Comparison of ENCODE assay signal across 10 cellular contexts in genomic region chr6:3337521-3338350, GRCh38.
DNase-seq lines count a peak whose midpoint lies in the region; ATAC-seq and TF ChIP-seq lines count a peak whose summit lies in the region.
"Had no signal": no experiment of that assay in that cellular context is flagged by ENCODE, and none has a peak within 500 bp of the region (broad histone marks: within the 10 kb centered on the region; RNA-seq: fewer than 3 reads in every experiment).

No MANE protein-coding gene starts in this region.

- TF ChIP-seq CTCF in Panc1 (IDR thresholded peaks at IDR 0.05), result no peak
- no peak for TF ChIP-seq CTCF in fibroblast of villous mesenchyme (IDR thresholded peaks at IDR 0.05; ENCODE audit: insufficient read depth, low read depth, low read length)
- no peak for TF ChIP-seq CTCF in tibial nerve (IDR thresholded peaks at IDR 0.05)

- H3K27ac ChIP-seq in Panc1 (ENCODE audit: low read length) (no peak overlapping the region), tibial nerve (peak overlapping the region in 3 of 4 donors; percentile 25 to 90 (median 30))

- intact Hi-C loops in Panc1 (cut with micrococcal nuclease; ENCODE audit: unreplicated experiment), result no loop called here

- ATAC-seq in Panc1, result peak; percentile 33; the same call in 1 of the 2 replicates

- DNase-seq in SKM-1 treated with dmso at 0.1 percent for 144 hours (lab: John Stamatoyannopoulos, UW; ENCODE audit: unreplicated experiment) (peak; percentile 15), SKM-1 (lab: John Stamatoyannopoulos, UW; ENCODE audit: unreplicated experiment) (no peak), Panc1 (ENCODE audit: low read depth, low spot score) (no peak), fibroblast of villous mesenchyme (ENCODE audit: low read depth) (peak; percentile 16), tibial nerve (ENCODE audit: low spot score in 2 of 2) (no peak), NCI-H345 (lab: John Stamatoyannopoulos, UW) (no peak), NCI-H1105 treated with DMSO at 0.1 percent for 48 hours (lab: John Stamatoyannopoulos, UW) (no peak), cerebellar nuclear complex (lab: John Stamatoyannopoulos, UW) (no peak)
- DNase-seq: retina, thyroid gland had no signal

- in situ Hi-C loops in Panc1 (cut with HindIII; ENCODE audit: low pct_unique_long_range_greater_than_20kb, low sequenced_read_pairs), result no loop called here

- no peak for TF ChIP-seq POLR2A in tibial nerve (IDR thresholded peaks at IDR 0.05)

- POLR2A ChIA-PET in Panc1 (lab: Charles Lee), result no interaction called here

- WGBS in tibial nerve, 2 donors, result 70 to 71% methylated on average over 15 of the region's 15 CpGs

- no TSS peak for BruUV-seq in Panc1 (replicated peaks; lab: Mats Ljungman, UMichigan)

- CTCF ChIA-PET in Panc1 (lab: Charles Lee), result no interaction called here

- TF ChIP-seq EP300 in tibial nerve (IDR thresholded peaks at IDR 0.05), result peak in 1 of 2 donors; percentile 8

- H3K4me3 ChIP-seq in Panc1 (ENCODE audit: low read depth in 2 of 2, low read length in 2 of 2) (no peak overlapping the region), fibroblast of villous mesenchyme (ENCODE audit: low read depth, low read length) (no peak overlapping the region), tibial nerve (no peak overlapping the region)
- H3K4me3 ChIP-seq: thyroid gland had no signal

- H3K4me1 ChIP-seq in Panc1 (ENCODE audit: control insufficient read depth, insufficient read depth, low read length) (0 out of 2 replicates have a peak, but pooled peaks cover 4% of the 10 kb centered on the region), tibial nerve (peaks cover 0 to 59% (median 28%) of the 10 kb centered on the region in 4 donors)

- no peaks in the 10 kb centered on the region for H3K9me3 ChIP-seq in Panc1 (ENCODE audit: control insufficient read depth, insufficient read depth, low read depth, low read length)
- no peaks in the 10 kb centered on the region for H3K9me3 ChIP-seq in tibial nerve
- H3K9me3 ChIP-seq: thyroid gland had no signal

- 0 out of 2 replicates have a peak, but pooled peaks cover 2% of the 10 kb centered on the region for H3K27me3 ChIP-seq in Panc1 (ENCODE audit: control insufficient read depth, insufficient read depth, low read length)
- no peaks in the 10 kb centered on the region for H3K27me3 ChIP-seq in tibial nerve
- H3K27me3 ChIP-seq: thyroid gland had no signal

- H3K36me3 ChIP-seq in Panc1 (ENCODE audit: control insufficient read depth, insufficient read depth, low read length), result no peaks in the 10 kb centered on the region
- no peaks in the 10 kb centered on the region for H3K36me3 ChIP-seq in tibial nerve
- H3K36me3 ChIP-seq: thyroid gland had no signal

Comparison
In these comparisons a context has a peak if more than half of its experiments do, and no peak if none do; other contexts are left out.
1. DNase-seq: peak in SKM-1 treated with dmso at 0.1 percent for 144 hours (single experiment) and fibroblast of villous mesenchyme (single experiment); none in SKM-1 (single experiment), Panc1 (single experiment), tibial nerve (0 of 2), NCI-H345 (single experiment), NCI-H1105 treated with DMSO at 0.1 percent for 48 hours (single experiment) and cerebellar nuclear complex (0 of 2).